In the genomic region with DNA sequence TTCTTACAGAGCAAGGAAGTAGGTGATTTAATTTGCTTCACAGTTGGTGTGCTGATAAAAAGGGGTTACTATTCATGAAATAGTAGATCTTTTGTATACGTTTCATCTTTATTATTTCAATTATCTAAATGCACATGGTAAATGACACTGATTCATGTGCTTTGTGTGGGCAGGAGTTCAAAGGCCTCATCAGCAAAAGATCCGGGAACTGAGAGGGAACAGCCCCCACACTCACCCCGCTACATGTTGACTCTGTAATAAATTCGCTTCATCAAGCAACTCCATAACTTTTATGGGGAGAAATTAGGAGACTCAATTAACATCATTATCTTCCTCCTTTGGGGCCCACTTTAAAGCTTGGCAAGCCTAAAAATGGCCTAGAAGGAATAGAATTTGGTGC, we compare ENCODE assay signal across 30 cellular contexts.
"Had no signal": no experiment of that assay in that cellular context is flagged by ENCODE, and none has a peak within 500 bp of the region (broad histone marks: within the 10 kb centered on the region; RNA-seq: fewer than 3 reads in every experiment).

No MANE protein-coding gene starts in this region.

- H3K27ac Mint-ChIP-seq: activated CD4-positive, alpha-beta memory T cell treated with anti-CD3 and anti-CD28 coated beads for 36 hours; activated CD4-positive, alpha-beta T cell treated with anti-CD3 and anti-CD28 coated beads for 36 hours; activated CD4-positive, alpha-beta T cell treated with anti-CD3 and anti-CD28 coated beads, Interleukin-2, amount 10 ng/mL, durations not matched to agents 24 days and 14 days; activated CD8-positive, alpha-beta memory T cell treated with anti-CD3 and anti-CD28 coated beads, Interleukin-2, amount 10 ng/mL, durations not matched to agents 7 days and 5 days; activated CD8-positive, alpha-beta T cell treated with anti-CD3 and anti-CD28 coated beads, Interleukin-2, amount 10 ng/mL, durations not matched to agents 7 days and 5 days; activated naive CD4-positive, alpha-beta T cell treated with anti-CD3 and anti-CD28 coated beads for 36 hours; activated naive CD4-positive, alpha-beta T cell treated with anti-CD3 and anti-CD28 coated beads, Interleukin-2, amount 50 U/mL, for 24 hours; activated naive CD8-positive, alpha-beta T cell treated with anti-CD3 and anti-CD28 coated beads for 36 hours; activated naive CD8-positive, alpha-beta T cell treated with anti-CD3 and anti-CD28 coated beads, Interleukin-2, amount 50 U/mL, for 24 hours; activated T-helper 1 cell treated with anti-CD3 and anti-CD28 coated beads, Interleukin-12 subunit alpha, Interleukin-12 subunit beta, Interleukin-2, Interleukin-4 antibody, amounts not matched to agents 30 ng/mL and 10 ng/mL and 1 ng/mL, durations not matched to agents 14 hours and 24 hours and 36 hours; activated T-helper 2 cell treated with anti-CD3 and anti-CD28 coated beads, Interferon-gamma antibody, Interleukin-2, Interleukin-4, amounts not matched to agents 10 μg/mL and 5 μg/mL and 100 μg/mL, durations not matched to agents 14 hours and 24 hours and 36 hours; brain had no signal

- H3K4me3 ChIP-seq: adrenal gland, ascending aorta, breast epithelium, cardiac muscle cell, coronary artery, esophagus squamous epithelium had no signal

- H3K27me3 Mint-ChIP-seq: activated CD4-positive, alpha-beta memory T cell treated with anti-CD3 and anti-CD28 coated beads for 36 hours; activated CD4-positive, alpha-beta T cell treated with anti-CD3 and anti-CD28 coated beads for 36 hours; activated CD4-positive, alpha-beta T cell treated with anti-CD3 and anti-CD28 coated beads, Interleukin-2, amount 10 ng/mL, durations not matched to agents 24 days and 14 days; activated CD8-positive, alpha-beta memory T cell treated with anti-CD3 and anti-CD28 coated beads, Interleukin-2, amount 10 ng/mL, durations not matched to agents 7 days and 5 days; activated naive CD4-positive, alpha-beta T cell treated with anti-CD3 and anti-CD28 coated beads, Interleukin-2, amount 50 U/mL, for 24 hours; activated naive CD8-positive, alpha-beta T cell treated with anti-CD3 and anti-CD28 coated beads for 36 hours; activated naive CD8-positive, alpha-beta T cell treated with anti-CD3 and anti-CD28 coated beads, Interleukin-2, amount 50 U/mL, for 24 hours; brain; central memory CD8-positive, alpha-beta T cell had no signal

- H3K27me3 ChIP-seq: adrenal gland, ascending aorta, breast epithelium, cardiac muscle cell, esophagus squamous epithelium had no signal

- H3K36me3 ChIP-seq: adrenal gland, ascending aorta, breast epithelium, cardiac muscle cell, esophagus squamous epithelium had no signal

- H3K27ac ChIP-seq: adrenal gland, ascending aorta, breast epithelium, cardiac muscle cell, coronary artery, epithelial cell of prostate, esophagus squamous epithelium had no signal

- H3K4me1 Mint-ChIP-seq: activated CD4-positive, alpha-beta T cell treated with anti-CD3 and anti-CD28 coated beads for 36 hours; activated CD4-positive, alpha-beta T cell treated with anti-CD3 and anti-CD28 coated beads, Interleukin-2, amount 10 ng/mL, durations not matched to agents 24 days and 14 days; activated CD8-positive, alpha-beta memory T cell treated with anti-CD3 and anti-CD28 coated beads, Interleukin-2, amount 10 ng/mL, durations not matched to agents 7 days and 5 days; activated naive CD4-positive, alpha-beta T cell treated with anti-CD3 and anti-CD28 coated beads, Interleukin-2, amount 50 U/mL, for 24 hours; activated naive CD8-positive, alpha-beta T cell treated with anti-CD3 and anti-CD28 coated beads for 36 hours; activated naive CD8-positive, alpha-beta T cell treated with anti-CD3 and anti-CD28 coated beads, Interleukin-2, amount 50 U/mL, for 24 hours; brain had no signal

- H3K4me1 ChIP-seq: adrenal gland, ascending aorta, breast epithelium, esophagus squamous epithelium had no signal

- H3K36me3 Mint-ChIP-seq: activated CD8-positive, alpha-beta memory T cell treated with anti-CD3 and anti-CD28 coated beads, Interleukin-2, amount 10 ng/mL, durations not matched to agents 7 days and 5 days; brain had no signal

- ATAC-seq: activated CD4-positive, alpha-beta T cell treated with anti-CD3 and anti-CD28 coated beads for 36 hours; activated CD8-positive, alpha-beta memory T cell treated with anti-CD3 and anti-CD28 coated beads, Interleukin-2, amount 10 ng/mL, durations not matched to agents 7 days and 5 days; activated CD8-positive, alpha-beta T cell treated with anti-CD3 and anti-CD28 coated beads, Interleukin-2, amount 10 ng/mL, durations not matched to agents 7 days and 5 days; activated naive CD8-positive, alpha-beta T cell treated with anti-CD3 and anti-CD28 coated beads, Interleukin-2, amount 50 U/mL, for 24 hours had no signal

- H3K9me3 Mint-ChIP-seq: activated CD4-positive, alpha-beta memory T cell treated with anti-CD3 and anti-CD28 coated beads for 36 hours; activated CD4-positive, alpha-beta T cell treated with anti-CD3 and anti-CD28 coated beads, Interleukin-2, amount 10 ng/mL, durations not matched to agents 24 days and 14 days; activated naive CD4-positive, alpha-beta T cell treated with anti-CD3 and anti-CD28 coated beads for 36 hours; activated naive CD4-positive, alpha-beta T cell treated with anti-CD3 and anti-CD28 coated beads, Interleukin-2, amount 50 U/mL, for 24 hours; activated naive CD8-positive, alpha-beta T cell treated with anti-CD3 and anti-CD28 coated beads for 36 hours; activated naive CD8-positive, alpha-beta T cell treated with anti-CD3 and anti-CD28 coated beads, Interleukin-2, amount 50 U/mL, for 24 hours; activated T-helper 1 cell treated with anti-CD3 and anti-CD28 coated beads, Interleukin-12 subunit alpha, Interleukin-12 subunit beta, Interleukin-2, Interleukin-4 antibody, amounts not matched to agents 30 ng/mL and 10 ng/mL and 1 ng/mL, durations not matched to agents 14 hours and 24 hours and 36 hours; activated T-helper 2 cell treated with anti-CD3 and anti-CD28 coated beads, Interferon-gamma antibody, Interleukin-2, Interleukin-4, amounts not matched to agents 10 μg/mL and 5 μg/mL and 100 μg/mL, durations not matched to agents 14 hours and 24 hours and 36 hours; brain; central memory CD8-positive, alpha-beta T cell had no signal

- H3K9me3 ChIP-seq: adrenal gland, ascending aorta, breast epithelium, esophagus squamous epithelium had no signal

- DNase-seq: activated CD4-positive, alpha-beta memory T cell treated with anti-CD3 and anti-CD28 coated beads for 36 hours; activated CD4-positive, alpha-beta T cell treated with anti-CD3 and anti-CD28 coated beads for 36 hours; activated CD4-positive, alpha-beta T cell treated with anti-CD3 and anti-CD28 coated beads, Interleukin-2, amount 10 ng/mL, durations not matched to agents 24 days and 14 days; activated CD4-positive, CD25-positive, alpha-beta regulatory T cell; activated CD4-positive, CD25-positive, alpha-beta regulatory T cell treated with anti-CD3 and anti-CD28 coated beads, Interleukin-2, amount 50 U/mL, for 72 hours; activated CD8-positive, alpha-beta memory T cell treated with anti-CD3 and anti-CD28 coated beads, Interleukin-2, amount 10 ng/mL, durations not matched to agents 7 days and 5 days; activated CD8-positive, alpha-beta memory T cell treated with anti-CD3 and anti-CD28 coated beads, Interleukin-2, amount 50 U/mL, for 4 hours; activated CD8-positive, alpha-beta T cell treated with anti-CD3 and anti-CD28 coated beads, Interleukin-2, amount 10 ng/mL, durations not matched to agents 7 days and 5 days; activated effector memory CD4-positive, alpha-beta T cell treated with anti-CD3 and anti-CD28 coated beads, Interleukin-2, amount 50 U/mL, for 16 hours; activated naive CD4-positive, alpha-beta T cell treated with anti-CD3 and anti-CD28 coated beads for 36 hours; activated naive CD8-positive, alpha-beta T cell treated with anti-CD3 and anti-CD28 coated beads for 36 hours; activated naive CD8-positive, alpha-beta T cell treated with anti-CD3 and anti-CD28 coated beads, Interleukin-2, amount 50 U/mL, for 24 hours; activated T-cell treated with anti-CD3 and anti-CD28 coated beads, Interleukin-2, amount 50 U/mL, for 1 hour; activated T-cell treated with anti-CD3 and anti-CD28 coated beads, Interleukin-2, amount 50 U/mL, for 48 hours; adrenal gland; effector CD8-positive, alpha-beta T cell; esophagus squamous epithelium; foreskin fibroblast; head of caudate nucleus; T-helper 2 cell had no signal

- H3K4me3 Mint-ChIP-seq: activated CD4-positive, alpha-beta memory T cell treated with anti-CD3 and anti-CD28 coated beads for 36 hours; activated CD4-positive, alpha-beta T cell treated with anti-CD3 and anti-CD28 coated beads for 36 hours; activated CD4-positive, alpha-beta T cell treated with anti-CD3 and anti-CD28 coated beads, Interleukin-2, amount 10 ng/mL, durations not matched to agents 24 days and 14 days; activated CD8-positive, alpha-beta memory T cell treated with anti-CD3 and anti-CD28 coated beads, Interleukin-2, amount 10 ng/mL, durations not matched to agents 7 days and 5 days; activated CD8-positive, alpha-beta T cell treated with anti-CD3 and anti-CD28 coated beads, Interleukin-2, amount 10 ng/mL, durations not matched to agents 7 days and 5 days; activated naive CD4-positive, alpha-beta T cell treated with anti-CD3 and anti-CD28 coated beads for 36 hours; activated naive CD4-positive, alpha-beta T cell treated with anti-CD3 and anti-CD28 coated beads, Interleukin-2, amount 50 U/mL, for 24 hours; activated naive CD8-positive, alpha-beta T cell treated with anti-CD3 and anti-CD28 coated beads for 36 hours; activated naive CD8-positive, alpha-beta T cell treated with anti-CD3 and anti-CD28 coated beads, Interleukin-2, amount 50 U/mL, for 24 hours; activated T-helper 1 cell treated with anti-CD3 and anti-CD28 coated beads, Interleukin-12 subunit alpha, Interleukin-12 subunit beta, Interleukin-2, Interleukin-4 antibody, amounts not matched to agents 30 ng/mL and 10 ng/mL and 1 ng/mL, durations not matched to agents 14 hours and 24 hours and 36 hours; brain; central memory CD8-positive, alpha-beta T cell had no signal
